In the genomic region with DNA sequence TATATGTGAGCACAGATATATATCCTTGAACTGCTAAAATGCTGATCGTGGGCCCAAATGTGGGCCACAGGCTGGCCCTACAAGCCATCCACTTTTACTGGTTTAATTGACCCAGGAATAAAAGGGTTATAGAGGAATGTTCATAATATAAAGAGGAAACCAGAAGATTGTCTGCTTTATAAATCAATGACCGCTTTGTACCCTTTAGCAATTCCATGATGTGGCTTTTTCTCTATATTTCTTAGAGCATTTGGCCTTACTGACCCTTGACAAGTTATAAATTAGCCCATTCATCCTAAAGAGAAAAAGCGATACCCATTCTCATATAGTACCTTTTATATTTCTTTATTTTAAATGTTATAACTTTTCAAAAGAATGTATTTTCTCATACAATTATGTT, we compare ENCODE assay signal across 29 cellular contexts.
"Had no signal": no experiment of that assay in that cellular context is flagged by ENCODE, and none has a peak within 500 bp of the region (broad histone marks: within the 10 kb centered on the region; RNA-seq: fewer than 3 reads in every experiment).

No MANE protein-coding gene starts in this region.

- H3K27me3 ChIP-seq: neural progenitor cell, ovary, right lobe of liver, sigmoid colon, stomach, thyroid gland, tibial nerve, upper lobe of left lung, vagina had no signal

- H3K9me3 Mint-ChIP-seq: natural killer cell treated with Interleukin-12 subunit alpha and Interleukin-12 subunit beta and Interleukin-15 and Interleukin-18, amount 100 ng/mL, for 72 hours; nephron progenitor cell; neural progenitor cell; stimulated activated effector memory CD8-positive, alpha-beta T cell treated with anti-CD3 and anti-CD28 coated beads, Interleukin-12 subunit alpha, Interleukin-12 subunit beta, amount 100 ng/mL, for 72 hours; stimulated activated naive B cell treated with anti-CD40 and anti-IgM and Interleukin-4, amounts not matched to agents 10 μg/mL and 1 μg/mL and 100 μg/mL, for 72 hours; stimulated activated naive CD8-positive, alpha-beta T cell treated with anti-CD3 and anti-CD28 coated beads, Interleukin-15, Interleukin-2, amounts not matched to agents 100 ng/mL and 50 ng/mL, for 24 hours had no signal

- H2AFZ ChIP-seq: neural progenitor cell, parathyroid adenoma had no signal

- ATAC-seq: natural killer cell treated with Interleukin-12 subunit alpha and Interleukin-12 subunit beta and Interleukin-15 and Interleukin-18, amount 100 ng/mL, for 72 hours; psoas muscle; right cardiac atrium; right lobe of liver; stimulated activated effector memory CD8-positive, alpha-beta T cell treated with anti-CD3 and anti-CD28 coated beads, Interleukin-12 subunit alpha, Interleukin-12 subunit beta, amount 100 ng/mL, for 72 hours; stimulated activated naive B cell treated with anti-CD40 and anti-IgM and Interleukin-4, amounts not matched to agents 10 μg/mL and 1 μg/mL and 100 μg/mL, for 72 hours had no signal

- H3K27ac Mint-ChIP-seq: nephron progenitor cell; neural progenitor cell; progenitor cell of endocrine pancreas; stimulated activated effector memory CD8-positive, alpha-beta T cell treated with anti-CD3 and anti-CD28 coated beads, Interleukin-12 subunit alpha, Interleukin-12 subunit beta, amount 100 ng/mL, for 72 hours; stimulated activated naive B cell treated with anti-CD40 and anti-IgM and Interleukin-4, amounts not matched to agents 10 μg/mL and 1 μg/mL and 100 μg/mL, for 72 hours; stimulated activated naive CD8-positive, alpha-beta T cell treated with anti-CD3 and anti-CD28 coated beads, Interleukin-15, Interleukin-2, amounts not matched to agents 100 ng/mL and 50 ng/mL, for 24 hours had no signal

- H3K36me3 ChIP-seq: neural progenitor cell, ovary, right lobe of liver, sigmoid colon, stomach, thoracic aorta, thyroid gland, tibial nerve, upper lobe of left lung, vagina had no signal

- H3K9ac ChIP-seq: neural progenitor cell, parathyroid adenoma had no signal

- H3K4me1 ChIP-seq: parathyroid adenoma, psoas muscle, right lobe of liver, thyroid gland had no signal

- H3K4me3 Mint-ChIP-seq: natural killer cell treated with Interleukin-12 subunit alpha and Interleukin-12 subunit beta and Interleukin-15 and Interleukin-18, amount 100 ng/mL, for 72 hours; nephron progenitor cell; neural progenitor cell; stimulated activated effector memory CD8-positive, alpha-beta T cell treated with anti-CD3 and anti-CD28 coated beads, Interleukin-12 subunit alpha, Interleukin-12 subunit beta, amount 100 ng/mL, for 72 hours; stimulated activated naive B cell treated with anti-CD40 and anti-IgM and Interleukin-4, amounts not matched to agents 10 μg/mL and 1 μg/mL and 100 μg/mL, for 72 hours; stimulated activated naive CD8-positive, alpha-beta T cell treated with anti-CD3 and anti-CD28 coated beads, Interleukin-15, Interleukin-2, amounts not matched to agents 100 ng/mL and 50 ng/mL, for 24 hours had no signal

- H3K27ac ChIP-seq: neural progenitor cell, ovary, parathyroid adenoma, psoas muscle, right lobe of liver, sigmoid colon, stomach, thoracic aorta, thyroid gland, tibial nerve, upper lobe of left lung, vagina had no signal

- DNase-seq: nephron progenitor cell; occipital lobe; ovary; posterior cingulate gyrus; psoas muscle; right cardiac atrium; right lobe of liver; sigmoid colon; small intestine; stimulated activated CD4-positive, alpha-beta T cell treated with anti-CD3 and anti-CD28 coated beads, Interleukin-15, amount 100 ng/mL, for 24 hours; stimulated activated CD4-positive, alpha-beta T cell treated with anti-CD3 and anti-CD28 coated beads, Interleukin-2, amount 100 ng/mL, for 24 hours; stimulated activated CD4-positive, alpha-beta T cell treated with anti-CD3 and anti-CD28 coated beads, Interleukin-2, amount 100 ng/mL, for 48 hours; stimulated activated CD4-positive, alpha-beta T cell treated with anti-CD3 and anti-CD28 coated beads, Interleukin-4, amount 100 ng/mL, for 24 hours; stimulated activated naive B cell treated with anti-CD40 and anti-IgM and Interleukin-4, amounts not matched to agents 10 μg/mL and 1 μg/mL and 100 μg/mL, for 72 hours; stimulated activated naive CD4-positive, alpha-beta T cell treated with Interleukin-2 at 50 U/mL for 16 hours; stomach; thyroid gland; trophoblast cell; upper lobe of left lung had no signal

- H3K79me2 ChIP-seq: parathyroid adenoma had no signal

- H3K9me3 ChIP-seq: ovary, psoas muscle, right lobe of liver, sigmoid colon, stomach, thoracic aorta, thyroid gland, tibial nerve, upper lobe of left lung, vagina had no signal

- H3K27me3 Mint-ChIP-seq: natural killer cell treated with Interleukin-12 subunit alpha and Interleukin-12 subunit beta and Interleukin-15 and Interleukin-18, amount 100 ng/mL, for 72 hours; stimulated activated naive B cell treated with anti-CD40 and anti-IgM and Interleukin-4, amounts not matched to agents 10 μg/mL and 1 μg/mL and 100 μg/mL, for 72 hours; stimulated activated naive CD8-positive, alpha-beta T cell treated with anti-CD3 and anti-CD28 coated beads, Interleukin-15, Interleukin-2, amounts not matched to agents 100 ng/mL and 50 ng/mL, for 24 hours had no signal

- H3K36me3 Mint-ChIP-seq: natural killer cell treated with Interleukin-12 subunit alpha and Interleukin-12 subunit beta and Interleukin-15 and Interleukin-18, amount 100 ng/mL, for 72 hours; neural progenitor cell; stimulated activated effector memory CD8-positive, alpha-beta T cell treated with anti-CD3 and anti-CD28 coated beads, Interleukin-12 subunit alpha, Interleukin-12 subunit beta, amount 100 ng/mL, for 72 hours; stimulated activated naive B cell treated with anti-CD40 and anti-IgM and Interleukin-4, amounts not matched to agents 10 μg/mL and 1 μg/mL and 100 μg/mL, for 72 hours had no signal

- H3K4me2 ChIP-seq: neural progenitor cell had no signal

- FAIRE-seq: urothelium cell line had no signal

- H3K4me3 ChIP-seq: neural progenitor cell, ovary, psoas muscle, right lobe of liver, sigmoid colon, stomach, thoracic aorta, thyroid gland, tibial nerve, upper lobe of left lung, vagina had no signal
